Comparison of ENCODE assay signal across 10 cellular contexts in the genomic region with DNA sequence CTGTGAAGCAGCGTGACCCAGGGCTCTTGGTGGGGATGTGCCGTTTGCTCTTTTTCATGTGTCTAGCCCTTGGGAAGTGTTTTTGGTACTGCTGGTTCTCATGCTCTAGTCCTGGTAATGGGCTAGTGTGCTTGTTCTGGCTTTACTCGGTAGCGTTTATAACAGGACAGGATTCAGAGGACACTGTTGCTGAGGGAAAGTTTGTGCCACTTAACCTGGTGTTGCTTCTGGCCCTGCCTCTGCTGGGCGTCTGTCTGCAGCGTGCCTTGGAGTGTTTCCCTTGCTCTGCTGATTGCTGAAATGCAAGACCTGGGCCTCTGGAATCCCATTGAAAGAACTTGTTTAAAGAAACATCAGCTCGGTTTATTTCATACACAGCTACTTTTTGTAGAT. TPM values are rescaled to one million over a fixed set of nuclear protein-coding genes. Genes with fewer than 3 reads are reported as not detected.
A peak's percentile ranks its signal among the peaks of the same experiment; 100 is the strongest.
DNase-seq lines count a peak whose midpoint lies in the region; ATAC-seq, FAIRE-seq and TF ChIP-seq lines count a peak whose summit lies in the region.
"Had no signal": no experiment of that assay in that cellular context is flagged by ENCODE, and none has a peak within 500 bp of the region (broad histone marks: within the 10 kb centered on the region; RNA-seq: fewer than 3 reads in every experiment).

No MANE protein-coding gene starts in this region.

- H3K27me3 ChIP-seq in GM06990 (replicated peaks; ENCODE audit: control insufficient read depth, insufficient read depth, low read length) (no peaks in the 10 kb centered on the region), HUES48 (ENCODE audit: control insufficient read depth, insufficient read depth, low read length) (no peaks in the 10 kb centered on the region), bronchial epithelial cell (ENCODE audit: control insufficient read depth, insufficient read depth, low read length) (no peaks in the 10 kb centered on the region), neural progenitor cell (no peaks in the 10 kb centered on the region)

- no peak overlapping the region for H3K9ac ChIP-seq in HUES48 (ENCODE audit: low read depth, low read length)
- H3K9ac ChIP-seq in neural progenitor cell: no peak overlapping the region

- no peaks in the 10 kb centered on the region for H3K27me3 Mint-ChIP-seq in neural progenitor cell (ENCODE audit: insufficient read depth, low read depth)
- H3K27me3 Mint-ChIP-seq in activated CD8-positive, alpha-beta memory T cell treated with anti-CD3 and anti-CD28 coated beads, Interleukin-2, amount 10 ng/mL, durations not matched to agents 7 days and 5 days: peaks cover 19% of the 10 kb centered on the region

- H3K36me3 ChIP-seq in GM06990 (ENCODE audit: control insufficient read depth, insufficient read depth, low read length) (no peaks in the 10 kb centered on the region; the same call in 1 of the 2 replicates), HUES48 (ENCODE audit: control insufficient read depth, insufficient read depth, low read length) (no peaks in the 10 kb centered on the region), bronchial epithelial cell (ENCODE audit: control insufficient read depth, insufficient read depth, low read length) (no peaks in the 10 kb centered on the region), neural progenitor cell (no peaks in the 10 kb centered on the region)

- H3K9me3 ChIP-seq in HUES48 (ENCODE audit: control insufficient read depth, insufficient read depth, low read length) (no peaks in the 10 kb centered on the region), neural progenitor cell (ENCODE audit: low read depth) (no peaks in the 10 kb centered on the region)

- no peak for TF ChIP-seq CTCF in GM06990 (IDR thresholded peaks at IDR 0.05; ENCODE audit: insufficient read depth, low read length, poor library complexity, severe bottlenecking)
- no peak for TF ChIP-seq CTCF in bronchial epithelial cell (IDR thresholded peaks at IDR 0.05; ENCODE audit: insufficient read depth, low read length, severe bottlenecking)
- TF ChIP-seq CTCF in neural progenitor cell (IDR thresholded peaks at IDR 0.05): no peak

- peaks cover 17% of the 10 kb centered on the region for H3K4me1 Mint-ChIP-seq in neural progenitor cell
- peaks cover 1% of the 10 kb centered on the region for H3K4me1 Mint-ChIP-seq in activated CD8-positive, alpha-beta memory T cell treated with anti-CD3 and anti-CD28 coated beads, Interleukin-2, amount 10 ng/mL, durations not matched to agents 7 days and 5 days

- CTCF ChIA-PET in activated CD8-positive, alpha-beta memory T cell treated with anti-CD3 and anti-CD28 coated beads, Interleukin-2, amount 10 ng/mL, durations not matched to agents 7 days and 5 days (lab: Charles Lee): interaction anchor here (1.2 to 1.9 kb wide), 3 partner anchors 9 to 36 kb away, joined by 3 to 10 read pairs (median 3); no protein-coding TSS in a partner anchor

- peak overlapping the region; percentile 16 for H3K4me2 ChIP-seq in neural progenitor cell

- intact Hi-C loops in left colon (cut with DNase I, micrococcal nuclease): no loop called here

- no peaks in the 10 kb centered on the region for H3K36me3 Mint-ChIP-seq in neural progenitor cell
- H3K36me3 Mint-ChIP-seq in activated CD8-positive, alpha-beta memory T cell treated with anti-CD3 and anti-CD28 coated beads, Interleukin-2, amount 10 ng/mL, durations not matched to agents 7 days and 5 days: no peaks in the 10 kb centered on the region
- H3K36me3 Mint-ChIP-seq: natural killer cell had no signal

- peaks cover 48% of the 10 kb centered on the region for H4K20me1 ChIP-seq in neural progenitor cell (ENCODE audit: low read depth)

- FAIRE-seq in bronchial epithelial cell (lab: Jason Lieb, UNC): peak; percentile 94

- no peak overlapping the region for H3K4me3 Mint-ChIP-seq in neural progenitor cell
- no peak overlapping the region for H3K4me3 Mint-ChIP-seq in activated CD8-positive, alpha-beta memory T cell treated with anti-CD3 and anti-CD28 coated beads, Interleukin-2, amount 10 ng/mL, durations not matched to agents 7 days and 5 days
- H3K4me3 Mint-ChIP-seq: natural killer cell had no signal

- peaks cover 31% of the 10 kb centered on the region for H3K4me1 ChIP-seq in HUES48 (ENCODE audit: control insufficient read depth, insufficient read depth, low read length)
- peaks cover 19% of the 10 kb centered on the region for H3K4me1 ChIP-seq in neural progenitor cell

- DNase-seq in GM06990 (ENCODE audit: extremely low read depth, insufficient read length) (no peak), bronchial epithelial cell (ENCODE audit: low read depth) (no peak), neural progenitor cell (ENCODE audit: low spot score) (peak; percentile 37), left colon (no peak), ureter (ENCODE audit: low spot score) (no peak)
- DNase-seq in activated CD8-positive, alpha-beta memory T cell treated with anti-CD3 and anti-CD28 coated beads, Interleukin-2, amount 10 ng/mL, durations not matched to agents 7 days and 5 days: no peak
- DNase-seq: NCI-H510A treated with DMSO at 0.1 percent for 48 hours had no signal

- H2AFZ ChIP-seq in neural progenitor cell (replicated peaks): no peak overlapping the region

- no peaks in the 10 kb centered on the region for H3K79me2 ChIP-seq in neural progenitor cell (ENCODE audit: low read depth)

- H3F3A ChIP-seq in neural progenitor cell (ENCODE audit: low read depth): peaks cover 23% of the 10 kb centered on the region

- H3K4me3 ChIP-seq in GM06990 (replicated peaks; ENCODE audit: low read depth, low read length) (peak overlapping the region; percentile 53), HUES48 (ENCODE audit: low read depth, low read length) (no peak overlapping the region), bronchial epithelial cell (ENCODE audit: low read depth, low read length) (no peak overlapping the region), neural progenitor cell (no peak overlapping the region)

- H3K27ac ChIP-seq in HUES48 (ENCODE audit: low read depth, low read length): peak overlapping the region; percentile 77
- H3K27ac ChIP-seq in neural progenitor cell: no peak overlapping the region

- H3K27ac Mint-ChIP-seq in neural progenitor cell: no peak overlapping the region
- no peak overlapping the region for H3K27ac Mint-ChIP-seq in activated CD8-positive, alpha-beta memory T cell treated with anti-CD3 and anti-CD28 coated beads, Interleukin-2, amount 10 ng/mL, durations not matched to agents 7 days and 5 days
- H3K27ac Mint-ChIP-seq: natural killer cell had no signal

- no peaks in the 10 kb centered on the region for H3K9me3 Mint-ChIP-seq in neural progenitor cell
- no peaks in the 10 kb centered on the region for H3K9me3 Mint-ChIP-seq in activated CD8-positive, alpha-beta memory T cell treated with anti-CD3 and anti-CD28 coated beads, Interleukin-2, amount 10 ng/mL, durations not matched to agents 7 days and 5 days (ENCODE audit: low read depth)
- H3K9me3 Mint-ChIP-seq: natural killer cell had no signal

- ATAC-seq in GM18867 (IDR thresholded peaks at IDR 0.05; ENCODE audit: unreplicated experiment) (no peak), left colon (no peak)
- ATAC-seq in activated CD8-positive, alpha-beta memory T cell treated with anti-CD3 and anti-CD28 coated beads, Interleukin-2, amount 10 ng/mL, durations not matched to agents 7 days and 5 days: no peak

RNA-seq across cellular contexts. Expression of gene INPP5A, which starts 35.0 kb away (rescaled TPM):
- total RNA-seq in bronchial epithelial cell: 22.8 and 29.5 TPM in 2 replicates
- total RNA-seq in neural progenitor cell (ENCODE audit: low replicate concordance): 14.2 and 21.3 TPM in 2 replicates
- total RNA-seq in left colon: 10 to 100 TPM; 35.6 to 42.2 TPM
- 63.5 TPM for total RNA-seq in ureter
- total RNA-seq in activated CD8-positive, alpha-beta memory T cell treated with anti-CD3 and anti-CD28 coated beads, Interleukin-2, amount 10 ng/mL, durations not matched to agents 7 days and 5 days: 1 to 10 TPM; 6.6 to 7.0 TPM
